1 cellular context compared by ENCODE assay signal in genomic region chr7:32890010-32890552, GRCh38.
TF ChIP-seq lines count a peak whose summit lies in the region.

No MANE protein-coding gene starts in this region.

TF ChIP-seq in HCT116, 20 proteins besides CTCF, POLR2A, EP300 and RAD21 (continued from another document):
- TF ChIP-seq, protein P1, sequence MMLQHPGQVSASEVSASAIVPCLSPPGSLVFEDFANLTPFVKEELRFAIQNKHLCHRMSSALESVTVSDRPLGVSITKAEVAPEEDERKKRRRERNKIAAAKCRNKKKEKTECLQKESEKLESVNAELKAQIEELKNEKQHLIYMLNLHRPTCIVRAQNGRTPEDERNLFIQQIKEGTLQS (IDR thresholded peaks at IDR 0.05) = no peak
